Comparison of ENCODE assay signal across 8 cellular contexts in the genomic region with DNA sequence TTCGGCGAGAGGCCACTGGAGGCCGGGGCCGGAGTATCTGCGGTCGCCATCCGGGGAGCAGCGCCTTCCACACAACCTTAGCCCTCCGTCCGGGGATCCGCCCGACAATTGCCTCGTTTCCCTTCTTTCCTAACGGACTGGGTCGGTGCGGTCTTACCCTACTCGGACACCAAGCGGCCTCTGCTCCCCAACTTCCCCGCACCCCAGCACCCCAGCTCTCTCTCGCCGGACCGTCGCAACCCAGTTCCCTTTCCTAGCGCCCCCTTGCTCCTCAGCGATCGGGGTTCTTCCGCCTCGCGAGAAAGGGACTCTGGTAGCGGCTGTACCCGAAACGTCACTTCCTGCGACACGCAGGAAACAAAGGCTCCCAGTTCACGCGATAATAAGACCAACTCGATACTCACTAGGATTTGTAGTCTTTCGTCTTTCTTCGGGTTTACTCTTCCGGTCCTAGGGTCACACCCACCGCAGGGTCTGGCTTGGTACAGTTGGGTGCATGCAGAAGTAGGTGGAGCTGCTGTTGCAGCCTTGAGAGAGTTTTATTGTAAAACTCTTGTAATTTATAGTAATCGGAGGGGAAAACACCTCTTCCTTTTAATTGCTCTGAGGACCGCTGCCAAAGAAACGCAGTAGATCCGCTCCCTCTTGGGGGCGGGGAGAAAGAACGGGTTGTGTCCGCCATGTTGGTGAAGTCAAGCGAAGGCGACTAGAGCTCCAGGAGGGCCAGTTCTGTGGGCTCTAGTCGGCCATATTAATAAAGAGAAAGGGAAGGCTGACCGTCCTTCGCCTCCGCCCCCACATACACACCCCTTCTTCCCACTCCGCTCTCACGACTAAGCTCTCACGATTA. TPM values are rescaled to one million over a fixed set of nuclear protein-coding genes. Genes with fewer than 3 reads are reported as not detected.
DNase-seq lines count a peak whose midpoint lies in the region; ATAC-seq and TF ChIP-seq lines count a peak whose summit lies in the region.

THAP2 (plus strand) TSS at position 741 of the 850 bp plus-strand sequence. CDS start 209 bp downstream, outside the sequence.
A gene with protein sequence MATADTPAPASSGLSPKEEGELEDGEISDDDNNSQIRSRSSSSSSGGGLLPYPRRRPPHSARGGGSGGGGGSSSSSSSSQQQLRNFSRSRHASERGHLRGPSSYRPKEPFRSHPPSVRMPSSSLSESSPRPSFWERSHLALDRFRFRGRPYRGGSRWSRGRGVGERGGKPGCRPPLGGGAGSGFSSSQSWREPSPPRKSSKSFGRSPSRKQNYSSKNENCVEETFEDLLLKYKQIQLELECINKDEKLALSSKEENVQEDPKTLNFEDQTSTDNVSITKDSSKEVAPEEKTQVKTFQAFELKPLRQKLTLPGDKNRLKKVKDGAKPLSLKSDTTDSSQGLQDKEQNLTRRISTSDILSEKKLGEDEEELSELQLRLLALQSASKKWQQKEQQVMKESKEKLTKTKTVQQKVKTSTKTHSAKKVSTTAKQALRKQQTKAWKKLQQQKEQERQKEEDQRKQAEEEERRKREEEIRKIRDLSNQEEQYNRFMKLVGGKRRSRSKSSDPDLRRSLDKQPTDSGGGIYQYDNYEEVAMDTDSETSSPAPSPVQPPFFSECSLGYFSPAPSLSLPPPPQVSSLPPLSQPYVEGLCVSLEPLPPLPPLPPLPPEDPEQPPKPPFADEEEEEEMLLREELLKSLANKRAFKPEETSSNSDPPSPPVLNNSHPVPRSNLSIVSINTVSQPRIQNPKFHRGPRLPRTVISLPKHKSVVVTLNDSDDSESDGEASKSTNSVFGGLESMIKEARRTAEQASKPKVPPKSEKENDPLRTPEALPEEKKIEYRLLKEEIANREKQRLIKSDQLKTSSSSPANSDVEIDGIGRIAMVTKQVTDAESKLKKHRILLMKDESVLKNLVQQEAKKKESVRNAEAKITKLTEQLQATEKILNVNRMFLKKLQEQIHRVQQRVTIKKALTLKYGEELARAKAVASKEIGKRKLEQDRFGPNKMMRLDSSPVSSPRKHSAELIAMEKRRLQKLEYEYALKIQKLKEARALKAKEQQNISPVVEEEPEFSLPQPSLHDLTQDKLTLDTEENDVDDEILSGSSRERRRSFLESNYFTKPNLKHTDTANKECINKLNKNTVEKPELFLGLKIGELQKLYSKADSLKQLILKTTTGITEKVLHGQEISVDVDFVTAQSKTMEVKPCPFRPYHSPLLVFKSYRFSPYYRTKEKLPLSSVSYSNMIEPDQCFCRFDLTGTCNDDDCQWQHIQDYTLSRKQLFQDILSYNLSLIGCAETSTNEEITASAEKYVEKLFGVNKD (N-terminal part only) (minus strand): TSS at position 288 of the 850 bp plus-strand sequence. CDS start 238 bp downstream, at position 50.

- H3K27ac Mint-ChIP-seq in CD8-positive, alpha-beta T cell, result peak within 1 kb of the TSS; percentile 100
- peak within 1 kb of the TSS; percentile 100 for H3K27ac Mint-ChIP-seq in activated CD8-positive, alpha-beta T cell treated with anti-CD3 and anti-CD28 coated beads for 36 hours

- DNase-seq in CD8-positive, alpha-beta T cell, result peak; percentile 76 to 96 (median 87)
- DNase-seq in HK-2 (ENCODE audit: unreplicated experiment) (peak; percentile 90), NCI-H82 treated with DMSO at 0.1 percent for 48 hours (lab: John Stamatoyannopoulos, UW; ENCODE audit: unreplicated experiment) (peak; percentile 99), lower lobe of right lung (peak; percentile 94)
- peak; percentile 95 for DNase-seq in activated CD8-positive, alpha-beta T cell treated with anti-CD3 and anti-CD28 coated beads for 36 hours
- peak; percentile 72 to 87 (median 85) for DNase-seq in stimulated activated CD4-positive, alpha-beta T cell treated with anti-CD3 and anti-CD28 coated beads, TNF-alpha, amount 100 ng/mL, for 24 hours (ENCODE audit: low read depth in 3 of 3)

- H3K4me1 Mint-ChIP-seq in CD8-positive, alpha-beta T cell (ENCODE audit: low read depth), result peaks cover 54% of the 10 kb centered on the region
- H3K4me1 Mint-ChIP-seq in activated CD8-positive, alpha-beta T cell treated with anti-CD3 and anti-CD28 coated beads for 36 hours (ENCODE audit: low read depth), result peaks cover 34% of the 10 kb centered on the region

- POLR2A ChIA-PET in CD8-positive, alpha-beta T cell (lab: Charles Lee), result interaction anchor here (0.8 to 4.3 kb wide), 20 partner anchors 10 to 180 kb away, joined by 3 to 135 read pairs (median 4); partner anchors contain the start of genes RAB21, TBC1D15 and TMEM19
- POLR2A ChIA-PET in activated CD8-positive, alpha-beta T cell treated with anti-CD3 and anti-CD28 coated beads for 36 hours (lab: Charles Lee), result interaction anchor here (0.6 to 4.2 kb wide), 28 partner anchors 9 to 178 kb away, joined by 3 to 75 read pairs (median 5); partner anchors contain the start of genes RAB21, TBC1D15 and TMEM19

- peak within 1 kb of the TSS; percentile 92 for H3K27ac ChIP-seq in CD8-positive, alpha-beta T cell (ENCODE audit: low read depth, low read length)
- H3K27ac ChIP-seq in ectodermal cell (ENCODE audit: insufficient read depth, low read depth, low read length, poor library complexity, severe bottlenecking) (peak within 1 kb of the TSS; percentile 99), lower lobe of right lung (peak within 1 kb of the TSS; percentile 97)

- no peaks in the 10 kb centered on the region for H3K27me3 Mint-ChIP-seq in CD8-positive, alpha-beta T cell (ENCODE audit: low read depth)
- no peaks in the 10 kb centered on the region for H3K27me3 Mint-ChIP-seq in activated CD8-positive, alpha-beta T cell treated with anti-CD3 and anti-CD28 coated beads for 36 hours

- peak within 1 kb of the TSS; percentile 79 for H3K4me3 ChIP-seq in CD8-positive, alpha-beta T cell (ENCODE audit: low read depth, low read length)
- H3K4me3 ChIP-seq in ectodermal cell (ENCODE audit: insufficient read depth, low read depth, low read length) (peak within 1 kb of the TSS; percentile 93), lower lobe of right lung (peak within 1 kb of the TSS; percentile 75)

- CTCF ChIA-PET in CD8-positive, alpha-beta T cell (lab: Charles Lee), result interaction anchor here (0.7 to 2.6 kb wide), 10 partner anchors 17 to 176 kb away, joined by 3 to 13 read pairs (median 4); partner anchors contain the start of gene TMEM19
- CTCF ChIA-PET in activated CD8-positive, alpha-beta T cell treated with anti-CD3 and anti-CD28 coated beads for 36 hours (lab: Charles Lee), result interaction anchor here (0.9 to 2.6 kb wide), 13 partner anchors 13 to 91 kb away, joined by 3 to 27 read pairs (median 5); partner anchors contain the start of genes RAB21 and TMEM19

- no peaks in the 10 kb centered on the region for H3K9me3 Mint-ChIP-seq in CD8-positive, alpha-beta T cell
- H3K9me3 Mint-ChIP-seq in activated CD8-positive, alpha-beta T cell treated with anti-CD3 and anti-CD28 coated beads for 36 hours, result peaks cover 5% of the 10 kb centered on the region

- H3K27me3 ChIP-seq in CD8-positive, alpha-beta T cell (ENCODE audit: insufficient read depth, low read length), result no peaks in the 10 kb centered on the region
- H3K27me3 ChIP-seq in ectodermal cell (ENCODE audit: control insufficient read depth, insufficient read depth, low read length, poor library complexity, severe bottlenecking), result no peaks in the 10 kb centered on the region
- no peaks in the 10 kb centered on the region for H3K27me3 ChIP-seq in lower lobe of right lung (ENCODE audit: low read depth)

- peak within 1 kb of the TSS; percentile 100 for H3K4me3 Mint-ChIP-seq in CD8-positive, alpha-beta T cell
- peak within 1 kb of the TSS; percentile 100 for H3K4me3 Mint-ChIP-seq in activated CD8-positive, alpha-beta T cell treated with anti-CD3 and anti-CD28 coated beads for 36 hours

- intact Hi-C loops in CD8-positive, alpha-beta T cell (cut with DNase I, micrococcal nuclease), result loop anchor here (1.0 to 10.0 kb wide), 10 partner anchors 17 to 1929 kb away; partner anchors contain the start of genes CNOT2 (in 2 of the 2), RAB21 (in 2 of the 2), RAB3IP (in 2 of the 2) and TMEM19 (in 2 of the 2)
- intact Hi-C loops in activated CD8-positive, alpha-beta T cell treated with anti-CD3 and anti-CD28 coated beads for 36 hours (cut with micrococcal nuclease), result loop anchor here (2.0 to 10.0 kb wide), 3 partner anchors 23 to 181 kb away; partner anchors contain the start of genes RAB21 and TMEM19
- intact Hi-C loops in lower lobe of right lung (cut with DNase I), result no loop called here

- H3K36me3 Mint-ChIP-seq in CD8-positive, alpha-beta T cell, result peaks cover 41% of the 10 kb centered on the region
- H3K36me3 Mint-ChIP-seq in activated CD8-positive, alpha-beta T cell treated with anti-CD3 and anti-CD28 coated beads for 36 hours (ENCODE audit: low read depth), result peaks cover 44% of the 10 kb centered on the region

- no peak for TF ChIP-seq CTCF in CD8-positive, alpha-beta T cell (IDR thresholded peaks at IDR 0.05)
- TF ChIP-seq CTCF in activated CD8-positive, alpha-beta T cell treated with anti-CD3 and anti-CD28 coated beads for 36 hours (IDR thresholded peaks at IDR 0.05), result no peak
- TF ChIP-seq CTCF in lower lobe of right lung (IDR thresholded peaks at IDR 0.05), result peak; percentile 28

- ATAC-seq in CD8-positive, alpha-beta T cell, result peak; percentile 74
- ATAC-seq in GM19452 (IDR thresholded peaks at IDR 0.05; ENCODE audit: unreplicated experiment) (peak; percentile 96), lower lobe of right lung (peak; percentile 96 to 97)
- peak; percentile 85 for ATAC-seq in activated CD8-positive, alpha-beta T cell treated with anti-CD3 and anti-CD28 coated beads for 36 hours

- WGBS in ectodermal cell, 2 experiments, result 0% methylated on average over 57 of the region's 57 CpGs

- peaks cover 10% of the 10 kb centered on the region for H3K36me3 ChIP-seq in CD8-positive, alpha-beta T cell (ENCODE audit: insufficient read depth, low read length)
- H3K36me3 ChIP-seq in ectodermal cell (ENCODE audit: control insufficient read depth, insufficient read depth, low read length), result peaks cover 12% of the 10 kb centered on the region
- peaks cover 16% of the 10 kb centered on the region for H3K36me3 ChIP-seq in lower lobe of right lung

- H3K4me1 ChIP-seq in CD8-positive, alpha-beta T cell (ENCODE audit: insufficient read depth, low read length), result peaks cover 36% of the 10 kb centered on the region
- peaks cover 8% of the 10 kb centered on the region for H3K4me1 ChIP-seq in ectodermal cell (ENCODE audit: control insufficient read depth, insufficient read depth, low read length)
- H3K4me1 ChIP-seq in lower lobe of right lung, result peaks cover 40% of the 10 kb centered on the region

- H3K9me3 ChIP-seq in CD8-positive, alpha-beta T cell (ENCODE audit: low read length), result no peaks in the 10 kb centered on the region
- H3K9me3 ChIP-seq in ectodermal cell (ENCODE audit: control insufficient read depth, low read length), result no peaks in the 10 kb centered on the region
- H3K9me3 ChIP-seq in lower lobe of right lung, result no peaks in the 10 kb centered on the region

RNA-seq across cellular contexts. Expression of gene THAP2, which starts in this region (rescaled TPM):
- total RNA-seq in CD8-positive, alpha-beta T cell, result 10 to 100 TPM; 22.3 to 23.7 TPM
- 10 to 100 TPM; 10.8 to 12.2 TPM for total RNA-seq in activated CD8-positive, alpha-beta T cell treated with anti-CD3 and anti-CD28 coated beads for 36 hours
- 14.7 TPM for polyA plus RNA-seq in ectodermal cell (2013, experiment 1 of 4)
- polyA plus RNA-seq in ectodermal cell (2013, experiment 2 of 4), result 8.9 TPM
- polyA plus RNA-seq in ectodermal cell (2013, experiment 3 of 4), result 15.1 TPM
- 15.8 TPM for polyA plus RNA-seq in ectodermal cell (2013, experiment 4 of 4)
- total RNA-seq in lower lobe of right lung, result 6.1 TPM

RNA-seq across cellular contexts. Expression of the second gene that starts in this region (rescaled TPM):
- 100 to 1,000 TPM; 118 to 121 TPM for total RNA-seq in CD8-positive, alpha-beta T cell
- 10 to 100 TPM; 47.1 to 58.4 TPM for total RNA-seq in activated CD8-positive, alpha-beta T cell treated with anti-CD3 and anti-CD28 coated beads for 36 hours
- polyA plus RNA-seq in ectodermal cell (2013, experiment 1 of 4), result 33.5 TPM
- 38.8 TPM for polyA plus RNA-seq in ectodermal cell (2013, experiment 2 of 4)
- 28.8 TPM for polyA plus RNA-seq in ectodermal cell (2013, experiment 3 of 4)
- 32.7 TPM for polyA plus RNA-seq in ectodermal cell (2013, experiment 4 of 4)
- total RNA-seq in lower lobe of right lung, result 57.1 TPM

Comparison
In these comparisons a context has a peak if more than half of its experiments do, and no peak if none do; other contexts are left out.
1. Peak in every context shown above with its lines: DNase-seq, ATAC-seq, H3K4me3 ChIP-seq and H3K27ac ChIP-seq.